In the genomic region with DNA sequence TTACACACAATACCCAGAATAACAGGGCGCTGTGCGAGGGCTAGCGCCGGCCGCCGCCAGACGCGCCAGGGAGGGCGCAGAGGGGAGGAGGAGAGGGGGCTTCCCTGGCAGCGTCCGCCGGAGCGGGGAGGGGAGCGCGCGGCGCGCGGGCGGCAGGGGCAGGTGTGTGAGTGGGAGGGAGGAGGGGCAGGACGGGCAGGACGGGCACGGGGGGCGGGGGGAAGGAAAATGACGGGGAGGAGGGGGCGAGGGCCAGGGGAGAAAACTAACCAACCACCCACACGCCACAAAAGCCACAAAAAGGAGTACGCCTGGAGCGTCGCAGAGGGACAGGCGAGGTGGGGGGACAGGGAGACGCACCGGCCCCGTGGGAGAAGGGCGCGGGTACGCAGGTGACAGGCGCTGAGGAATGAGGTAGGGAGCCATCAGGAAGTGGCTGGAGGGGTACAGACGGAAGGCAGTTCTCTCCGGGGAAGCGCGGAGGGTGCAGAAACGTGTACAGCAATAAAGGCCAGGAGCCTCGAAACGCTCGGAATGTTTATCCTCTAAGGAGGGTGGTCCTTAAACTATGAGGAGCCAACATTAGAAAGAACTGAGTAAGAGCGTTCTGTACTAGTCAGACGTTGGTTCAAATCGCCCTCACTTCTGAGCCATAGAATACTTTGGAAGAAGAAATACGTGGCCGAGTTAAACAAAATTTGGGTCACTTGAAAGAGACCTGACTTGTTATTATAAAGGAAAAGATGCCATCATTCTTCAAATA, we compare ENCODE assay signal across 8 cellular contexts. TPM values are rescaled to one million over a fixed set of nuclear protein-coding genes. Genes with fewer than 3 reads are reported as not detected.
A peak's percentile ranks its signal among the peaks of the same experiment; 100 is the strongest.
DNase-seq lines count a peak whose midpoint lies in the region; ATAC-seq and TF ChIP-seq lines count a peak whose summit lies in the region.

No MANE protein-coding gene starts in this region.

- H3K36me3 Mint-ChIP-seq in activated B cell treated with CpG ODN at 0.5 μM for 24 hours (ENCODE audit: low read depth) (peaks cover 8% of the 10 kb centered on the region), chondrocyte (ENCODE audit: low read depth) (no peaks in the 10 kb centered on the region)

- no peaks in the 10 kb centered on the region for H3K9me3 Mint-ChIP-seq in activated B cell treated with CpG ODN at 0.5 μM for 24 hours
- H3K9me3 Mint-ChIP-seq in chondrocyte (ENCODE audit: low read depth): no peaks in the 10 kb centered on the region

- CTCF ChIA-PET in activated B cell treated with CpG ODN at 0.5 μM for 24 hours (lab: Charles Lee): interaction anchor here (1.6 kb wide), 1 partner anchor 19 kb away, joined by 5 read pairs; no protein-coding TSS in a partner anchor

- TF ChIP-seq CTCF in NB4 (IDR thresholded peaks at IDR 0.05; ENCODE audit: low read depth, low read length) (no peak), activated B cell treated with CpG ODN at 0.5 μM for 24 hours (IDR thresholded peaks at IDR 0.05) (no peak), chondrocyte (IDR thresholded peaks at IDR 0.05) (peak; percentile 15), lower leg skin (IDR thresholded peaks at IDR 0.05) (no peak)

- H3K4me1 Mint-ChIP-seq in activated B cell treated with CpG ODN at 0.5 μM for 24 hours: peaks cover 47% of the 10 kb centered on the region
- peaks cover 13% of the 10 kb centered on the region for H3K4me1 Mint-ChIP-seq in chondrocyte (ENCODE audit: low read depth)

- no peaks in the 10 kb centered on the region for H3K27me3 Mint-ChIP-seq in activated B cell treated with CpG ODN at 0.5 μM for 24 hours
- peaks cover 30% of the 10 kb centered on the region for H3K27me3 Mint-ChIP-seq in chondrocyte (ENCODE audit: low read depth)

- WGBS in lower leg skin, 2 donors: 3% methylated on average over 51 of the region's 51 CpGs

- H3K4me3 ChIP-seq in NB4 (ENCODE audit: low read depth, low read length) (peak overlapping the region; percentile 40), lower leg skin (ENCODE audit: low read depth, poor library complexity, severe bottlenecking) (peak overlapping the region; percentile 69)

- TF ChIP-seq POLR2A in NB4 (IDR thresholded peaks at IDR 0.05; ENCODE audit: extremely low read depth, insufficient read length): no peak
- TF ChIP-seq POLR2A in lower leg skin (IDR thresholded peaks at IDR 0.05): no peak

- H3K4me3 Mint-ChIP-seq in activated B cell treated with CpG ODN at 0.5 μM for 24 hours (peak overlapping the region; percentile 91), chondrocyte (ENCODE audit: unreplicated experiment) (peak overlapping the region; percentile 78)

- peak; percentile 72 for DNase-seq in GF-D8 (lab: John Stamatoyannopoulos, UW)
- DNase-seq in NB4 (ENCODE audit: low read depth): peak; percentile 70
- peak; percentile 62 for DNase-seq in activated B cell treated with CpG ODN at 0.5 μM for 24 hours
- DNase-seq in chondrocyte (ENCODE audit: low spot score): peak; percentile 88
- DNase-seq in lower leg skin (ENCODE audit: low spot score in 2 of 2): peak; percentile 18 to 86
- peak; percentile 49 to 70 (median 67) for DNase-seq in stimulated activated CD4-positive, alpha-beta T cell treated with anti-CD3 and anti-CD28 coated beads, TNF-alpha, amount 100 ng/mL, for 4 hours (ENCODE audit: low read depth in 3 of 3)

- ATAC-seq in activated B cell treated with CpG ODN at 0.5 μM for 24 hours (ENCODE audit: low read depth) (peak; percentile 66), HG02870 (IDR thresholded peaks at IDR 0.05; ENCODE audit: unreplicated experiment) (no peak), HG03520 (IDR thresholded peaks at IDR 0.05; ENCODE audit: unreplicated experiment) (no peak)

- intact Hi-C loops in activated B cell treated with CpG ODN at 0.5 μM for 24 hours (cut with micrococcal nuclease): loop anchor here (1.0 to 10.0 kb wide), 7 partner anchors 12 to 1761 kb away; a partner anchor contains a TSS
- intact Hi-C loops in lower leg skin (cut with DNase I; ENCODE audit: low total_unique reads): no loop called here

- POLR2A ChIA-PET in activated B cell treated with CpG ODN at 0.5 μM for 24 hours (lab: Charles Lee): interaction anchor here (0.6 to 1.0 kb wide), 10 partner anchors 11 to 332 kb away, joined by 3 to 6 read pairs (median 4); no protein-coding TSS in a partner anchor

- H3K27ac Mint-ChIP-seq in activated B cell treated with CpG ODN at 0.5 μM for 24 hours (peak overlapping the region; percentile 87), chondrocyte (ENCODE audit: unreplicated experiment) (no peak overlapping the region)

RNA-seq across cellular contexts. Expression of a gene that starts 0.7 kb away (rescaled TPM):
- total RNA-seq in activated B cell treated with CpG ODN at 0.5 μM for 24 hours: 23.0 and 30.8 TPM in 2 replicates
- 4.4 to 5.9 TPM (median 5.4 TPM) in 3 replicates for total RNA-seq in chondrocyte
- total RNA-seq in lower leg skin: 10 to 100 TPM; 16.9 to 33.8 (median 25.7) TPM
